Comparison of ENCODE assay signal across 20 cellular contexts in the genomic region with DNA sequence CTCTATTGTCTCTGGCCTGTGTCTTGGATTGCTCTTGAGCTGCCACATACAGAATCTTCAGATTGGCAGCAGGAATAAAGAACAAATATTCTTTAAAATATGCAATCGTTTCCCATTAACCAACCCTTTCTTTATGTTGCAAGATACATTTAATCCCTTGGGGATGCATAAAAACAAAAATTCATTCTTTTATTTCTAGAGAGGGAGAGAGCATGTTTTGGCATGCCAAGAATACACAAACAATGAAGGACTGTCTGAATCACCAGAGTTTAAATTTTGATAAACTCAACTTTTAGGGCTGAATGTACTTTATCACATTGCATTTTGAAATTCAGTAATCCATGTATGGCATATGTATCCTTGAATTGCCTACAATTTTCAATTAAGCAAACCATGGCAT.
DNase-seq lines count a peak whose midpoint lies in the region; ATAC-seq, FAIRE-seq and TF ChIP-seq lines count a peak whose summit lies in the region.
"Had no signal": no experiment of that assay in that cellular context is flagged by ENCODE, and none has a peak within 500 bp of the region (broad histone marks: within the 10 kb centered on the region; RNA-seq: fewer than 3 reads in every experiment).

No MANE protein-coding gene starts in this region.

- H2AFZ ChIP-seq in neuron (ENCODE audit: low read depth, low read length) = peak overlapping the region; percentile 77

- H3K4me2 ChIP-seq in A549 = no peak overlapping the region

- no peaks in the 10 kb centered on the region for H3K36me3 ChIP-seq in neuron (ENCODE audit: insufficient read depth, low read length)
- H3K36me3 ChIP-seq: BE2C had no signal

- H3K4me1 ChIP-seq in A549 = no peaks in the 10 kb centered on the region
- peaks cover 5% of the 10 kb centered on the region for H3K4me1 ChIP-seq in neuron (ENCODE audit: insufficient read depth, low read length)
- H3K4me1 ChIP-seq: BE2C had no signal

- no peaks in the 10 kb centered on the region for H3K27me3 ChIP-seq in neuron (ENCODE audit: insufficient read depth, low read length)
- H3K27me3 ChIP-seq: BE2C had no signal

- WGBS in A549 (ENCODE audit: missing lambda C conversion rate) = 2% methylated on average over 1 of the region's 1 CpG

- FAIRE-seq in A549 (lab: Jason Lieb, UNC) = peak; percentile 23
- FAIRE-seq: D721Med, G401.6, GM12891 had no signal

- DNase-seq in A549 (ENCODE audit: low read depth in 1 of 2, low spot score in 1 of 2) (no peak), HPDE6-E6E7 (ENCODE audit: extremely low spot score) (peak; percentile 4), fibroblast of gingiva (ENCODE audit: low read depth) (peak; percentile 33), NCI-H1048 (lab: John Stamatoyannopoulos, UW) (no peak), SIG-M5 treated with dmso at 0.1 percent for 504 hours (lab: John Stamatoyannopoulos, UW; ENCODE audit: unreplicated experiment) (no peak)
- DNase-seq: BE2C; CD4-positive, alpha-beta memory T cell; COR-L47; DMS153; DMS79 treated with DMSO at 0.1 percent for 48 hours; EL; HCEC 1CT; HFFc6 had no signal

- H3K9me3 ChIP-seq in A549 (no peaks in the 10 kb centered on the region), neuron (ENCODE audit: low read length) (no peaks in the 10 kb centered on the region)
- H3K9me3 ChIP-seq: BE2C had no signal

- TF ChIP-seq POLR2A in A549 (IDR thresholded peaks at IDR 0.05; ENCODE audit: low read length) = no peak

- no peak for TF ChIP-seq CTCF in A549 (IDR thresholded peaks at IDR 0.05)

- POLR2A ChIA-PET in A549 (lab: Yijun Ruan, JAX) = no interaction called here

- ATAC-seq in A549 (no peak), GM19467 (IDR thresholded peaks at IDR 0.05; ENCODE audit: unreplicated experiment) (no peak), GM18519 (IDR thresholded peaks at IDR 0.05; ENCODE audit: low FRiP score, unreplicated experiment) (no peak)

- no peak overlapping the region for H3K27ac ChIP-seq in A549
- H3K27ac ChIP-seq: C4-2B had no signal

- TF ChIP-seq EP300 in A549 (IDR thresholded peaks at IDR 0.05) = no peak

- CTCF ChIA-PET in A549 (lab: Yijun Ruan, JAX) = no interaction called here

- no peak overlapping the region for H3K4me3 ChIP-seq in A549
- no peak overlapping the region for H3K4me3 ChIP-seq in neuron (ENCODE audit: low read length)

- no peak for TF ChIP-seq RAD21 in A549 (conservative IDR thresholded peaks at IDR 0.05 in 1 of 2, IDR thresholded peaks at IDR 0.05 in 1 of 2)

TF ChIP-seq in A549, 52 proteins besides CTCF, POLR2A, EP300 and RAD21:
- TF ChIP-seq HOXB5 (CRISPR knock-in tag; IDR thresholded peaks at IDR 0.05) (no peak), GATA3 (IDR thresholded peaks at IDR 0.05; ENCODE audit: borderline replicate concordance) (no peak), HEYL (CRISPR knock-in tag; IDR thresholded peaks at IDR 0.05) (no peak), EHF (CRISPR knock-in tag; IDR thresholded peaks at IDR 0.05) (no peak)

Comparison
In these comparisons a context has a peak if more than half of its experiments do, and no peak if none do; other contexts are left out.
1. DNase-seq: peak in HPDE6-E6E7 (single experiment) and fibroblast of gingiva (single experiment); none in A549 (0 of 2), NCI-H1048 (single experiment) and SIG-M5 treated with dmso at 0.1 percent for 504 hours (single experiment).